1 cellular context compared by ENCODE assay signal in genomic region chr1:201626629-201627275, GRCh38.
TF ChIP-seq lines count a peak whose summit lies in the region.

No MANE protein-coding gene starts in this region.

TF ChIP-seq in HEK293, 187 proteins besides CTCF, POLR2A, EP300 and RAD21 (continued from another document):
- no peak for TF ChIP-seq REST (tag by site-specific recombination; IDR thresholded peaks at IDR 0.05)
